Comparison of ENCODE assay signal across 1 cellular context in genomic region chr4:89468632-89469031, GRCh38.
TF ChIP-seq lines count a peak whose summit lies in the region.

No MANE protein-coding gene starts in this region.

TF ChIP-seq in GM12878, 131 proteins besides CTCF, POLR2A, EP300 and RAD21:
- TF ChIP-seq SPI1 (IDR thresholded peaks at IDR 0.05; ENCODE audit: borderline replicate concordance, insufficient read depth, low read depth, low read length) (peak; percentile 64), ETV6 (conservative IDR thresholded peaks at IDR 0.05 in 1 of 2, IDR thresholded peaks at IDR 0.05 in 1 of 2; ENCODE audit: borderline replicate concordance in 1 of 2, low read depth in 1 of 2) (no peak)
